In genomic region chr2:169823996-169824372, GRCh38 we compare ENCODE assay signal across 8 cellular contexts. TPM values are rescaled to one million over a fixed set of nuclear protein-coding genes. Genes with fewer than 3 reads are reported as not detected.
DNase-seq lines count a peak whose midpoint lies in the region; ATAC-seq lines count a peak whose summit lies in the region.

No MANE protein-coding gene starts in this region.

- H3K4me1 ChIP-seq in iPS-15b (ENCODE audit: control insufficient read depth, insufficient read depth, low read length), result peaks cover 8% of the 10 kb centered on the region
- peaks cover 4 to 43% (median 37%) of the 10 kb centered on the region in 5 donors for H3K4me1 ChIP-seq in subcutaneous abdominal adipose tissue (ENCODE audit: control insufficient read depth in 5 of 5, insufficient read depth in 5 of 5, low read length in 5 of 5)

- H3K4me3 ChIP-seq in iPS-15b (ENCODE audit: low read depth, low read length) (peak overlapping the region; percentile 87), subcutaneous abdominal adipose tissue (ENCODE audit: low read depth in 1 of 5, low read length in 5 of 5) (peak overlapping the region; percentile 77 to 90 (median 86))

- POLR2A ChIA-PET in activated CD4-positive, alpha-beta memory T cell treated with anti-CD3 and anti-CD28 coated beads, Interleukin-2, amount 10 ng/mL, durations not matched to agents 7 days and 5 days (lab: Charles Lee), result interaction anchor here (0.6 to 1.8 kb wide), 7 partner anchors 9 to 239 kb away, joined by 3 to 7 read pairs (median 4); partner anchors contain the start of genes CFAP210, PHOSPHO2, PPIG and SSB

- H3K4me3 Mint-ChIP-seq in activated CD4-positive, alpha-beta memory T cell treated with anti-CD3 and anti-CD28 coated beads, Interleukin-2, amount 10 ng/mL, durations not matched to agents 7 days and 5 days, result peak overlapping the region; percentile 87

- DNase-seq in NCI-H2107 treated with DMSO at 0.1 percent for 48 hours (lab: John Stamatoyannopoulos, UW; ENCODE audit: unreplicated experiment) (peak; percentile 55), NCI-H2107 (lab: John Stamatoyannopoulos, UW) (no peak), GM19238 (ENCODE audit: insufficient read length, low spot score) (no peak), inferior parietal cortex (ENCODE audit: extremely low spot score) (no peak)
- no peak for DNase-seq in activated CD4-positive, alpha-beta memory T cell treated with anti-CD3 and anti-CD28 coated beads, Interleukin-2, amount 10 ng/mL, durations not matched to agents 7 days and 5 days

- CTCF ChIA-PET in activated CD4-positive, alpha-beta memory T cell treated with anti-CD3 and anti-CD28 coated beads, Interleukin-2, amount 10 ng/mL, durations not matched to agents 7 days and 5 days (lab: Charles Lee), result interaction anchor here (0.8 to 3.1 kb wide), 7 partner anchors 9 to 141 kb away, joined by 3 to 21 read pairs (median 6); no protein-coding TSS in a partner anchor

- H3K9me3 ChIP-seq in iPS-15b (ENCODE audit: control insufficient read depth, insufficient read depth, low read length) (no peaks in the 10 kb centered on the region), subcutaneous abdominal adipose tissue (ENCODE audit: control insufficient read depth in 5 of 5, low read length in 5 of 5) (no peaks in the 10 kb centered on the region)

- H3K4me1 Mint-ChIP-seq in activated CD4-positive, alpha-beta memory T cell treated with anti-CD3 and anti-CD28 coated beads, Interleukin-2, amount 10 ng/mL, durations not matched to agents 7 days and 5 days, result peaks cover 68% of the 10 kb centered on the region

- H3K27me3 Mint-ChIP-seq in activated CD4-positive, alpha-beta memory T cell treated with anti-CD3 and anti-CD28 coated beads, Interleukin-2, amount 10 ng/mL, durations not matched to agents 7 days and 5 days, result no peaks in the 10 kb centered on the region

- peaks cover 43% of the 10 kb centered on the region for H3K36me3 Mint-ChIP-seq in activated CD4-positive, alpha-beta memory T cell treated with anti-CD3 and anti-CD28 coated beads, Interleukin-2, amount 10 ng/mL, durations not matched to agents 7 days and 5 days (ENCODE audit: low read depth)

- peak overlapping the region; percentile 91 for H3K9ac ChIP-seq in iPS-15b (ENCODE audit: low read depth, low read length)
- H3K9ac ChIP-seq in subcutaneous abdominal adipose tissue (ENCODE audit: low read length in 5 of 5), result peak overlapping the region; percentile 78 to 96 (median 92)

- peaks cover 2% of the 10 kb centered on the region for H3K36me3 ChIP-seq in iPS-15b (ENCODE audit: control insufficient read depth, insufficient read depth, low read length)
- H3K36me3 ChIP-seq in subcutaneous abdominal adipose tissue (ENCODE audit: control insufficient read depth in 5 of 5, insufficient read depth in 5 of 5, low read length in 5 of 5), result peaks cover 0 to 8% (median 4%) of the 10 kb centered on the region in 5 donors

- no peak for ATAC-seq in GM19397 (IDR thresholded peaks at IDR 0.05; ENCODE audit: unreplicated experiment)

- no peaks in the 10 kb centered on the region for H3K9me3 Mint-ChIP-seq in activated CD4-positive, alpha-beta memory T cell treated with anti-CD3 and anti-CD28 coated beads, Interleukin-2, amount 10 ng/mL, durations not matched to agents 7 days and 5 days

- peak overlapping the region; percentile 58 for H3K27ac Mint-ChIP-seq in activated CD4-positive, alpha-beta memory T cell treated with anti-CD3 and anti-CD28 coated beads, Interleukin-2, amount 10 ng/mL, durations not matched to agents 7 days and 5 days

- H3K27me3 ChIP-seq in iPS-15b (ENCODE audit: control insufficient read depth, insufficient read depth, low read length), result peaks cover 4% of the 10 kb centered on the region
- H3K27me3 ChIP-seq in subcutaneous abdominal adipose tissue (ENCODE audit: control insufficient read depth in 5 of 5, insufficient read depth in 4 of 5, low read length in 5 of 5), result no peaks in the 10 kb centered on the region

- peak overlapping the region; percentile 84 for H3K27ac ChIP-seq in subcutaneous abdominal adipose tissue (ENCODE audit: low read depth, low read length)

RNA-seq across cellular contexts. Expression of gene METTL5, which starts 0.7 kb away (rescaled TPM):
- 10 to 100 TPM; 63.4 to 63.6 TPM for total RNA-seq in activated CD4-positive, alpha-beta memory T cell treated with anti-CD3 and anti-CD28 coated beads, Interleukin-2, amount 10 ng/mL, durations not matched to agents 7 days and 5 days

RNA-seq across cellular contexts. Expression of gene UBR3, which starts 3.3 kb away (rescaled TPM):
- 10 to 100 TPM; 19.7 to 19.8 TPM for total RNA-seq in activated CD4-positive, alpha-beta memory T cell treated with anti-CD3 and anti-CD28 coated beads, Interleukin-2, amount 10 ng/mL, durations not matched to agents 7 days and 5 days

RNA-seq across cellular contexts. Expression of gene SSB, which starts 25.3 kb away (rescaled TPM):
- total RNA-seq in activated CD4-positive, alpha-beta memory T cell treated with anti-CD3 and anti-CD28 coated beads, Interleukin-2, amount 10 ng/mL, durations not matched to agents 7 days and 5 days, result 10 to 100 TPM; 81.6 to 85.4 TPM
